In the genomic region with DNA sequence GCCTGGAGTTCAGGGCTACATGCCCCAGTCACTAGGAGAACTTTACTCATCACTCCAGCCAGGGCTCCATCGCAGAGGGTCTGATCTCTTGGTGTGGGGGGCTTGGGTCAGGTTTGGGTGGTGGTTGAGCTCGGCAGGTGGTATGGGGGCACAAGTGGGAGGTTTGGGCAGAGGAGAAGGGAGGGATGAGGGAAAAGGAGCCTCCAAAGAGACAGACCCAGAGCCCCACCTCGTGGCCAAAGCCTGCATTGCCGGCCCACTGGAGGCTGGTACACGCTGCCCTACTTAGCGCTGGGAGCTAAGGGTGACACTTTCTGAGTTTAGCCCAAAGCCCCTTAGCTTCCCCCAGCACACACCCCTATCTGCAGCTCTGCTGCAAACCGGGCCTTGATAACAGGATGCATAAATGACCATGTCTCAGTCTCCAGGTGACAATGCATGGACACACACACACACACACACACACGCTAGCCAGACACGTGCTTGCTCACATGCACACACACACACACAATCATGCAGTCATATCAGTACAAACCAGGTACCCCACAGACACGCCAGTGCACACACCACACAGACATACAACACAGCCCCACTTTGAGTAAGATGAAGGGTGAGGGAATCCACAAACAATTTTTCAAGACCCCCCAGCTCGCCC, we compare ENCODE assay signal across 1 cellular context.
A peak's percentile ranks its signal among the peaks of the same experiment; 100 is the strongest.
TF ChIP-seq lines count a peak whose summit lies in the region.

No MANE protein-coding gene starts in this region.

TF ChIP-seq in HepG2, 621 proteins besides CTCF, POLR2A, EP300 and RAD21 (continued from another document and continues in another):
- TF ChIP-seq, protein P1, sequence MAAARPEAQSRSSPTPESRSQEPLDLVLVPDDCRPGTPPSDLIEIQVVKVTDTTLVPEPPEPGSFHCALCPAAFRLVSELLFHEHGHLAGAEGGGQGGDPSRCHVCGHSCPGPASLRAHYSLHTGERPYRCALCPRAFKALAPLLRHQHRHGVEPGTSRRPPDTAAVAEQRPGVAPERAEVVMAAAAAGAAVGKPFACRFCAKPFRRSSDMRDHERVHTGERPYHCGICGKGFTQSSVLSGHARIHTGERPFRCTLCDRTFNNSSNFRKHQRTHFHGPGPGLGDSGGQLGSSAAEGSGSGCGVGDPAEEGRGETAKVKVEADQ (CRISPR knock-in tag; IDR thresholded peaks at IDR 0.05; ENCODE audit: borderline replicate concordance): no peak
- TF ChIP-seq MIXL1 (CRISPR knock-in tag; IDR thresholded peaks at IDR 0.05): no peak
- TF ChIP-seq THYN1 (CRISPR knock-in tag; IDR thresholded peaks at IDR 0.05; ENCODE audit: borderline replicate concordance, low read depth): no peak
- TF ChIP-seq ZNF383 (CRISPR knock-in tag; IDR thresholded peaks at IDR 0.05; ENCODE audit: borderline replicate concordance): no peak
- 0 out of 2 replicates have a peak, but pooled peaks have one; percentile 46 for TF ChIP-seq PCBP1 (IDR thresholded peaks at IDR 0.05; ENCODE audit: borderline replicate concordance, low read depth, low read length)
- TF ChIP-seq, protein P2, sequence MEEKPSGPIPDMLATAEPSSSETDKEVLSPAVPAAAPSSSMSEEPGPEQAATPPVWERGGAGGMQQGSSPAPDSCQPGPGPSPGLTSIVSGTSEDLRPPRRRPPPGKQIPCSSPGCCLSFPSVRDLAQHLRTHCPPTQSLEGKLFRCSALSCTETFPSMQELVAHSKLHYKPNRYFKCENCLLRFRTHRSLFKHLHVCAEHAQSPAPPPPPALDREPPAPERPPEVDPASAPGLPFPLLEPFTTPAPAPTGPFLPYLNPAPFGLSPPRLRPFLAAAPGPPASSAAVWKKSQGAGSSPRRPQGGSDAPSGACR (CRISPR knock-in tag; IDR thresholded peaks at IDR 0.05): no peak
- TF ChIP-seq ZNF468 (CRISPR knock-in tag; IDR thresholded peaks at IDR 0.05): no peak
- peak; percentile 23; the same call in 1 of the 2 replicates for TF ChIP-seq MAZ (IDR thresholded peaks at IDR 0.05; ENCODE audit: borderline replicate concordance, low read depth, low read length)
- TF ChIP-seq MAZ (CRISPR knock-in tag; IDR thresholded peaks at IDR 0.05; ENCODE audit: low read depth): peak; percentile 66; the same call in 1 of the 2 replicates
- TF ChIP-seq JUN (CRISPR knock-in tag; IDR thresholded peaks at IDR 0.05): no peak
- TF ChIP-seq, protein P3, sequence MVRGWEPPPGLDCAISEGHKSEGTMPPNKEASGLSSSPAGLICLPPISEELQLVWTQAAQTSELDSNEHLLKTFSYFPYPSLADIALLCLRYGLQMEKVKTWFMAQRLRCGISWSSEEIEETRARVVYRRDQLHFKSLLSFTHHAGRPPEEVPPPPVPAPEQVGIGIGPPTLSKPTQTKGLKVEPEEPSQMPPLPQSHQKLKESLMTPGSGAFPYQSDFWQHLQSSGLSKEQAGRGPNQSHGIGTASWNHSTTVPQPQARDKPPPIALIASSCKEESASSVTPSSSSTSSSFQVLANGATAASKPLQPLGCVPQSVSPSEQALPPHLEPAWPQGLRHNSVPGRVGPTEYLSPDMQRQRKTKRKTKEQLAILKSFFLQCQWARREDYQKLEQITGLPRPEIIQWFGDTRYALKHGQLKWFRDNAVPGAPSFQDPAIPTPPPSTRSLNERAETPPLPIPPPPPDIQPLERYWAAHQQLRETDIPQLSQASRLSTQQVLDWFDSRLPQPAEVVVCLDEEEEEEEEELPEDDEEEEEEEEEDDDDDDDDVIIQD (CRISPR knock-in tag; IDR thresholded peaks at IDR 0.05; ENCODE audit: low read depth): no peak
- TF ChIP-seq MYC (CRISPR knock-in tag; IDR thresholded peaks at IDR 0.05; ENCODE audit: borderline replicate concordance): peak; percentile 15; the same call in 1 of the 2 replicates
- TF ChIP-seq, protein P4, sequence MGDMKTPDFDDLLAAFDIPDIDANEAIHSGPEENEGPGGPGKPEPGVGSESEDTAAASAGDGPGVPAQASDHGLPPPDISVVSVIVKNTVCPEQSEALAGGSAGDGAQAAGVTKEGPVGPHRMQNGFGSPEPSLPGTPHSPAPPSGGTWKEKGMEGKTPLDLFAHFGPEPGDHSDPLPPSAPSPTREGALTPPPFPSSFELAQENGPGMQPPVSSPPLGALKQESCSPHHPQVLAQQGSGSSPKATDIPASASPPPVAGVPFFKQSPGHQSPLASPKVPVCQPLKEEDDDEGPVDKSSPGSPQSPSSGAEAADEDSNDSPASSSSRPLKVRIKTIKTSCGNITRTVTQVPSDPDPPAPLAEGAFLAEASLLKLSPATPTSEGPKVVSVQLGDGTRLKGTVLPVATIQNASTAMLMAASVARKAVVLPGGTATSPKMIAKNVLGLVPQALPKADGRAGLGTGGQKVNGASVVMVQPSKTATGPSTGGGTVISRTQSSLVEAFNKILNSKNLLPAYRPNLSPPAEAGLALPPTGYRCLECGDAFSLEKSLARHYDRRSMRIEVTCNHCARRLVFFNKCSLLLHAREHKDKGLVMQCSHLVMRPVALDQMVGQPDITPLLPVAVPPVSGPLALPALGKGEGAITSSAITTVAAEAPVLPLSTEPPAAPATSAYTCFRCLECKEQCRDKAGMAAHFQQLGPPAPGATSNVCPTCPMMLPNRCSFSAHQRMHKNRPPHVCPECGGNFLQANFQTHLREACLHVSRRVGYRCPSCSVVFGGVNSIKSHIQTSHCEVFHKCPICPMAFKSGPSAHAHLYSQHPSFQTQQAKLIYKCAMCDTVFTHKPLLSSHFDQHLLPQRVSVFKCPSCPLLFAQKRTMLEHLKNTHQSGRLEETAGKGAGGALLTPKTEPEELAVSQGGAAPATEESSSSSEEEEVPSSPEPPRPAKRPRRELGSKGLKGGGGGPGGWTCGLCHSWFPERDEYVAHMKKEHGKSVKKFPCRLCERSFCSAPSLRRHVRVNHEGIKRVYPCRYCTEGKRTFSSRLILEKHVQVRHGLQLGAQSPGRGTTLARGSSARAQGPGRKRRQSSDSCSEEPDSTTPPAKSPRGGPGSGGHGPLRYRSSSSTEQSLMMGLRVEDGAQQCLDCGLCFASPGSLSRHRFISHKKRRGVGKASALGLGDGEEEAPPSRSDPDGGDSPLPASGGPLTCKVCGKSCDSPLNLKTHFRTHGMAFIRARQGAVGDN (CRISPR knock-in tag; IDR thresholded peaks at IDR 0.05): peak; percentile 44
- 0 out of 2 replicates have a peak, but pooled peaks have one; percentile 14 for TF ChIP-seq KDM5B (CRISPR knock-in tag; IDR thresholded peaks at IDR 0.05; ENCODE audit: borderline replicate concordance)
- no peak for TF ChIP-seq ARID2 (CRISPR knock-in tag; IDR thresholded peaks at IDR 0.05; ENCODE audit: borderline replicate concordance)
- TF ChIP-seq, protein P5, sequence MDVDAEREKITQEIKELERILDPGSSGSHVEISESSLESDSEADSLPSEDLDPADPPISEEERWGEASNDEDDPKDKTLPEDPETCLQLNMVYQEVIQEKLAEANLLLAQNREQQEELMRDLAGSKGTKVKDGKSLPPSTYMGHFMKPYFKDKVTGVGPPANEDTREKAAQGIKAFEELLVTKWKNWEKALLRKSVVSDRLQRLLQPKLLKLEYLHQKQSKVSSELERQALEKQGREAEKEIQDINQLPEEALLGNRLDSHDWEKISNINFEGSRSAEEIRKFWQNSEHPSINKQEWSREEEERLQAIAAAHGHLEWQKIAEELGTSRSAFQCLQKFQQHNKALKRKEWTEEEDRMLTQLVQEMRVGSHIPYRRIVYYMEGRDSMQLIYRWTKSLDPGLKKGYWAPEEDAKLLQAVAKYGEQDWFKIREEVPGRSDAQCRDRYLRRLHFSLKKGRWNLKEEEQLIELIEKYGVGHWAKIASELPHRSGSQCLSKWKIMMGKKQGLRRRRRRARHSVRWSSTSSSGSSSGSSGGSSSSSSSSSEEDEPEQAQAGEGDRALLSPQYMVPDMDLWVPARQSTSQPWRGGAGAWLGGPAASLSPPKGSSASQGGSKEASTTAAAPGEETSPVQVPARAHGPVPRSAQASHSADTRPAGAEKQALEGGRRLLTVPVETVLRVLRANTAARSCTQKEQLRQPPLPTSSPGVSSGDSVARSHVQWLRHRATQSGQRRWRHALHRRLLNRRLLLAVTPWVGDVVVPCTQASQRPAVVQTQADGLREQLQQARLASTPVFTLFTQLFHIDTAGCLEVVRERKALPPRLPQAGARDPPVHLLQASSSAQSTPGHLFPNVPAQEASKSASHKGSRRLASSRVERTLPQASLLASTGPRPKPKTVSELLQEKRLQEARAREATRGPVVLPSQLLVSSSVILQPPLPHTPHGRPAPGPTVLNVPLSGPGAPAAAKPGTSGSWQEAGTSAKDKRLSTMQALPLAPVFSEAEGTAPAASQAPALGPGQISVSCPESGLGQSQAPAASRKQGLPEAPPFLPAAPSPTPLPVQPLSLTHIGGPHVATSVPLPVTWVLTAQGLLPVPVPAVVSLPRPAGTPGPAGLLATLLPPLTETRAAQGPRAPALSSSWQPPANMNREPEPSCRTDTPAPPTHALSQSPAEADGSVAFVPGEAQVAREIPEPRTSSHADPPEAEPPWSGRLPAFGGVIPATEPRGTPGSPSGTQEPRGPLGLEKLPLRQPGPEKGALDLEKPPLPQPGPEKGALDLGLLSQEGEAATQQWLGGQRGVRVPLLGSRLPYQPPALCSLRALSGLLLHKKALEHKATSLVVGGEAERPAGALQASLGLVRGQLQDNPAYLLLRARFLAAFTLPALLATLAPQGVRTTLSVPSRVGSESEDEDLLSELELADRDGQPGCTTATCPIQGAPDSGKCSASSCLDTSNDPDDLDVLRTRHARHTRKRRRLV (CRISPR knock-in tag; IDR thresholded peaks at IDR 0.05): peak; percentile 28; the same call in 1 of the 2 replicates
- no peak for TF ChIP-seq EZH2 (conservative IDR thresholded peaks at IDR 0.05; ENCODE audit: low read depth, low read length)
- no peak for TF ChIP-seq SMARCE1 (IDR thresholded peaks at IDR 0.05; ENCODE audit: borderline replicate concordance)
- TF ChIP-seq LCORL (IDR thresholded peaks at IDR 0.05): no peak
- TF ChIP-seq LCORL (CRISPR knock-in tag; IDR thresholded peaks at IDR 0.05): peak; percentile 67; the same call in 1 of the 2 replicates
- no peak for TF ChIP-seq ELF3 (CRISPR knock-in tag; IDR thresholded peaks at IDR 0.05)
- peak; percentile 43; the same call in 1 of the 2 replicates for TF ChIP-seq BHLHE40 (IDR thresholded peaks at IDR 0.05; ENCODE audit: low read length)
- no peak for TF ChIP-seq SRSF9 (IDR thresholded peaks at IDR 0.05; ENCODE audit: borderline replicate concordance, insufficient read depth, low read depth, low read length, poor library complexity, severe bottlenecking)
- peak; percentile 16 for TF ChIP-seq XRCC5 (optimal IDR thresholded peaks at IDR 0.05; ENCODE audit: low read length)
- peak; percentile 65 for TF ChIP-seq KDM2A (CRISPR knock-in tag; IDR thresholded peaks at IDR 0.05; ENCODE audit: borderline replicate concordance, low read depth)
- TF ChIP-seq ZBTB7B (CRISPR knock-in tag; IDR thresholded peaks at IDR 0.05): peak; percentile 50; the same call in 1 of the 2 replicates
- no peak for TF ChIP-seq ZKSCAN8 (CRISPR knock-in tag; IDR thresholded peaks at IDR 0.05; ENCODE audit: borderline replicate concordance)
- TF ChIP-seq SMC3 (IDR thresholded peaks at IDR 0.05; ENCODE audit: low read length): peak; percentile 56
- TF ChIP-seq, protein P6, sequence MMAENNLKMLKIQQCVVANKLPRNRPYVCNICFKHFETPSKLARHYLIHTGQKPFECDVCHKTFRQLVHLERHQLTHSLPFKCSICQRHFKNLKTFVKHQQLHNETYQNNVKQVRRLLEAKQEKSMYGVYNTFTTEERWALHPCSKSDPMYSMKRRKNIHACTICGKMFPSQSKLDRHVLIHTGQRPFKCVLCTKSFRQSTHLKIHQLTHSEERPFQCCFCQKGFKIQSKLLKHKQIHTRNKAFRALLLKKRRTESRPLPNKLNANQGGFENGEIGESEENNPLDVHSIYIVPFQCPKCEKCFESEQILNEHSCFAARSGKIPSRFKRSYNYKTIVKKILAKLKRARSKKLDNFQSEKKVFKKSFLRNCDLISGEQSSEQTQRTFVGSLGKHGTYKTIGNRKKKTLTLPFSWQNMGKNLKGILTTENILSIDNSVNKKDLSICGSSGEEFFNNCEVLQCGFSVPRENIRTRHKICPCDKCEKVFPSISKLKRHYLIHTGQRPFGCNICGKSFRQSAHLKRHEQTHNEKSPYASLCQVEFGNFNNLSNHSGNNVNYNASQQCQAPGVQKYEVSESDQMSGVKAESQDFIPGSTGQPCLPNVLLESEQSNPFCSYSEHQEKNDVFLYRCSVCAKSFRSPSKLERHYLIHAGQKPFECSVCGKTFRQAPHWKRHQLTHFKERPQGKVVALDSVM (CRISPR knock-in tag; IDR thresholded peaks at IDR 0.05): no peak
- TF ChIP-seq ZNF296 (CRISPR knock-in tag; conservative IDR thresholded peaks at IDR 0.05): no peak
- TF ChIP-seq HNF4G (IDR thresholded peaks at IDR 0.05; ENCODE audit: borderline replicate concordance, low read depth, low read length): no peak
- TF ChIP-seq HNF4G (CRISPR knock-in tag; IDR thresholded peaks at IDR 0.05; ENCODE audit: borderline replicate concordance, low read depth): no peak
- TF ChIP-seq, protein P7, sequence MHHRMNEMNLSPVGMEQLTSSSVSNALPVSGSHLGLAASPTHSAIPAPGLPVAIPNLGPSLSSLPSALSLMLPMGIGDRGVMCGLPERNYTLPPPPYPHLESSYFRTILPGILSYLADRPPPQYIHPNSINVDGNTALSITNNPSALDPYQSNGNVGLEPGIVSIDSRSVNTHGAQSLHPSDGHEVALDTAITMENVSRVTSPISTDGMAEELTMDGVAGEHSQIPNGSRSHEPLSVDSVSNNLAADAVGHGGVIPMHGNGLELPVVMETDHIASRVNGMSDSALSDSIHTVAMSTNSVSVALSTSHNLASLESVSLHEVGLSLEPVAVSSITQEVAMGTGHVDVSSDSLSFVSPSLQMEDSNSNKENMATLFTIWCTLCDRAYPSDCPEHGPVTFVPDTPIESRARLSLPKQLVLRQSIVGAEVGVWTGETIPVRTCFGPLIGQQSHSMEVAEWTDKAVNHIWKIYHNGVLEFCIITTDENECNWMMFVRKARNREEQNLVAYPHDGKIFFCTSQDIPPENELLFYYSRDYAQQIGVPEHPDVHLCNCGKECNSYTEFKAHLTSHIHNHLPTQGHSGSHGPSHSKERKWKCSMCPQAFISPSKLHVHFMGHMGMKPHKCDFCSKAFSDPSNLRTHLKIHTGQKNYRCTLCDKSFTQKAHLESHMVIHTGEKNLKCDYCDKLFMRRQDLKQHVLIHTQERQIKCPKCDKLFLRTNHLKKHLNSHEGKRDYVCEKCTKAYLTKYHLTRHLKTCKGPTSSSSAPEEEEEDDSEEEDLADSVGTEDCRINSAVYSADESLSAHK (CRISPR knock-in tag; IDR thresholded peaks at IDR 0.05; ENCODE audit: borderline replicate concordance): no peak
- TF ChIP-seq CHCHD3 (CRISPR knock-in tag; IDR thresholded peaks at IDR 0.05): no peak
- no peak for TF ChIP-seq HIVEP1 (CRISPR knock-in tag; IDR thresholded peaks at IDR 0.05)
- TF ChIP-seq ARNT2 (CRISPR knock-in tag; IDR thresholded peaks at IDR 0.05; ENCODE audit: low read depth): 0 out of 2 replicates have a peak, but pooled peaks have one; percentile 7
